2 cellular contexts compared by ENCODE assay signal in the genomic region with DNA sequence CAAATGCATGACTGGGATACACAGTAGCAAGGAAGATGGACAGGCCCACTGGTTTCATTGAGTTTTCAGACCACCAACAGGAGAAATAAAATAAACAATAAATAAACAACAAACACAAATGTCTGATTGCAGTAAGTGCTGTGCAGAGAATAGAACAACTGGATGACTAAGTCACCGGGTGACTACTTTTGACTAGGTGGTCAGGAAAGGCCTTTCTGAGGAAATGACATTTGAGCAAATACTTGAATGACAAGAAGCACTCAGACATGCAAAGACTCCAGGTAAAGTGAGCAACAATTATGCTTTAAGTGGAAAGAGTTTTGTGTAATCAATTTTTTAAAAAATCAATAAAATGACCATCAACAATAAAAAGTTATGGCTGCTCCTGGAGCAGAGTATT.
TF ChIP-seq lines count a peak whose summit lies in the region.

No MANE protein-coding gene starts in this region.

TF ChIP-seq in A549, 52 proteins besides CTCF, POLR2A, EP300 and RAD21 (continued from another document):
- TF ChIP-seq, protein P1, sequence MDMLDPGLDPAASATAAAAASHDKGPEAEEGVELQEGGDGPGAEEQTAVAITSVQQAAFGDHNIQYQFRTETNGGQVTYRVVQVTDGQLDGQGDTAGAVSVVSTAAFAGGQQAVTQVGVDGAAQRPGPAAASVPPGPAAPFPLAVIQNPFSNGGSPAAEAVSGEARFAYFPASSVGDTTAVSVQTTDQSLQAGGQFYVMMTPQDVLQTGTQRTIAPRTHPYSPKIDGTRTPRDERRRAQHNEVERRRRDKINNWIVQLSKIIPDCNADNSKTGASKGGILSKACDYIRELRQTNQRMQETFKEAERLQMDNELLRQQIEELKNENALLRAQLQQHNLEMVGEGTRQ (IDR thresholded peaks at IDR 0.05), result no peak
- no peak for TF ChIP-seq TFCP2L1 (CRISPR knock-in tag; IDR thresholded peaks at IDR 0.05)

TF ChIP-seq in HCT116, 20 proteins besides CTCF, POLR2A, EP300 and RAD21 (continued from another document):
- TF ChIP-seq, protein P2, sequence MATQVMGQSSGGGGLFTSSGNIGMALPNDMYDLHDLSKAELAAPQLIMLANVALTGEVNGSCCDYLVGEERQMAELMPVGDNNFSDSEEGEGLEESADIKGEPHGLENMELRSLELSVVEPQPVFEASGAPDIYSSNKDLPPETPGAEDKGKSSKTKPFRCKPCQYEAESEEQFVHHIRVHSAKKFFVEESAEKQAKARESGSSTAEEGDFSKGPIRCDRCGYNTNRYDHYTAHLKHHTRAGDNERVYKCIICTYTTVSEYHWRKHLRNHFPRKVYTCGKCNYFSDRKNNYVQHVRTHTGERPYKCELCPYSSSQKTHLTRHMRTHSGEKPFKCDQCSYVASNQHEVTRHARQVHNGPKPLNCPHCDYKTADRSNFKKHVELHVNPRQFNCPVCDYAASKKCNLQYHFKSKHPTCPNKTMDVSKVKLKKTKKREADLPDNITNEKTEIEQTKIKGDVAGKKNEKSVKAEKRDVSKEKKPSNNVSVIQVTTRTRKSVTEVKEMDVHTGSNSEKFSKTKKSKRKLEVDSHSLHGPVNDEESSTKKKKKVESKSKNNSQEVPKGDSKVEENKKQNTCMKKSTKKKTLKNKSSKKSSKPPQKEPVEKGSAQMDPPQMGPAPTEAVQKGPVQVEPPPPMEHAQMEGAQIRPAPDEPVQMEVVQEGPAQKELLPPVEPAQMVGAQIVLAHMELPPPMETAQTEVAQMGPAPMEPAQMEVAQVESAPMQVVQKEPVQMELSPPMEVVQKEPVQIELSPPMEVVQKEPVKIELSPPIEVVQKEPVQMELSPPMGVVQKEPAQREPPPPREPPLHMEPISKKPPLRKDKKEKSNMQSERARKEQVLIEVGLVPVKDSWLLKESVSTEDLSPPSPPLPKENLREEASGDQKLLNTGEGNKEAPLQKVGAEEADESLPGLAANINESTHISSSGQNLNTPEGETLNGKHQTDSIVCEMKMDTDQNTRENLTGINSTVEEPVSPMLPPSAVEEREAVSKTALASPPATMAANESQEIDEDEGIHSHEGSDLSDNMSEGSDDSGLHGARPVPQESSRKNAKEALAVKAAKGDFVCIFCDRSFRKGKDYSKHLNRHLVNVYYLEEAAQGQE (IDR thresholded peaks at IDR 0.05; ENCODE audit: low read depth), result no peak
- TF ChIP-seq SP1 (IDR thresholded peaks at IDR 0.05; ENCODE audit: low read depth) (no peak), JUND (IDR thresholded peaks at IDR 0.05) (no peak), POLR2AphosphoS5 (IDR thresholded peaks at IDR 0.05; ENCODE audit: low read depth, low read length) (no peak), EGR1 (IDR thresholded peaks at IDR 0.05; ENCODE audit: low read depth) (no peak), ELF1 (IDR thresholded peaks at IDR 0.05; ENCODE audit: borderline replicate concordance, low read depth) (no peak), YY1 (IDR thresholded peaks at IDR 0.05; ENCODE audit: extremely low read depth, insufficient replicate concordance, low read depth, low read length) (no peak), SIN3A (IDR thresholded peaks at IDR 0.05; ENCODE audit: low read depth) (no peak)
- TF ChIP-seq, protein P3, sequence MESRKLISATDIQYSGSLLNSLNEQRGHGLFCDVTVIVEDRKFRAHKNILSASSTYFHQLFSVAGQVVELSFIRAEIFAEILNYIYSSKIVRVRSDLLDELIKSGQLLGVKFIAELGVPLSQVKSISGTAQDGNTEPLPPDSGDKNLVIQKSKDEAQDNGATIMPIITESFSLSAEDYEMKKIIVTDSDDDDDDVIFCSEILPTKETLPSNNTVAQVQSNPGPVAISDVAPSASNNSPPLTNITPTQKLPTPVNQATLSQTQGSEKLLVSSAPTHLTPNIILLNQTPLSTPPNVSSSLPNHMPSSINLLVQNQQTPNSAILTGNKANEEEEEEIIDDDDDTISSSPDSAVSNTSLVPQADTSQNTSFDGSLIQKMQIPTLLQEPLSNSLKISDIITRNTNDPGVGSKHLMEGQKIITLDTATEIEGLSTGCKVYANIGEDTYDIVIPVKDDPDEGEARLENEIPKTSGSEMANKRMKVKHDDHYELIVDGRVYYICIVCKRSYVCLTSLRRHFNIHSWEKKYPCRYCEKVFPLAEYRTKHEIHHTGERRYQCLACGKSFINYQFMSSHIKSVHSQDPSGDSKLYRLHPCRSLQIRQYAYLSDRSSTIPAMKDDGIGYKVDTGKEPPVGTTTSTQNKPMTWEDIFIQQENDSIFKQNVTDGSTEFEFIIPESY (IDR thresholded peaks at IDR 0.05; ENCODE audit: extremely low read depth, insufficient replicate concordance, low read length), result no peak
- TF ChIP-seq, protein P4, sequence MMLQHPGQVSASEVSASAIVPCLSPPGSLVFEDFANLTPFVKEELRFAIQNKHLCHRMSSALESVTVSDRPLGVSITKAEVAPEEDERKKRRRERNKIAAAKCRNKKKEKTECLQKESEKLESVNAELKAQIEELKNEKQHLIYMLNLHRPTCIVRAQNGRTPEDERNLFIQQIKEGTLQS (IDR thresholded peaks at IDR 0.05), result no peak
TF ChIP-seq in HCT116: peak in this region for 0.
